21 cellular contexts compared by ENCODE assay signal in genomic region chr10:47481182-47481766, GRCh38. TPM values are rescaled to one million over a fixed set of nuclear protein-coding genes. Genes with fewer than 3 reads are reported as not detected.
DNase-seq lines count a peak whose midpoint lies in the region; ATAC-seq and TF ChIP-seq lines count a peak whose summit lies in the region.
"Not testable (repeated sequence)": the region's sequence is repeated elsewhere in the genome, so short reads cannot be mapped to it uniquely, and the experiment has no call there.
"Had no signal": no experiment of that assay in that cellular context is flagged by ENCODE, and none has a peak within 500 bp of the region (broad histone marks: within the 10 kb centered on the region; RNA-seq: fewer than 3 reads in every experiment).

No MANE protein-coding gene starts in this region.

- not testable (repeated sequence) for BruUV-seq in Calu3 (replicated peaks; lab: Mats Ljungman, UMichigan)

- peak; percentile 32 for DNase-seq in Calu3
- peak; percentile 74 for DNase-seq in HT1080 (ENCODE audit: low read depth)
- DNase-seq in astrocyte of the hippocampus (ENCODE audit: low read depth, low spot score), result peak; percentile 82
- peak; percentile 96 for DNase-seq in islet precursor cell
- not testable (repeated sequence) for DNase-seq in mucosa of descending colon; stimulated activated naive CD8-positive, alpha-beta T cell treated with anti-CD3 and anti-CD28 coated beads, Interleukin-15, Interleukin-2, amounts not matched to agents 100 U/mL and 50 U/mL, for 24 hours

- not testable (repeated sequence) for H3K4me1 Mint-ChIP-seq in Calu3 (ENCODE audit: low read depth, unreplicated experiment)

- H3K27me3 Mint-ChIP-seq in Calu3 (ENCODE audit: unreplicated experiment), result not testable (repeated sequence)

- H3K4me3 Mint-ChIP-seq in Calu3 (ENCODE audit: low read depth, unreplicated experiment), result not testable (repeated sequence)

- H3K4me3 ChIP-seq in mucosa of descending colon, result not testable (repeated sequence)

- H3K27ac Mint-ChIP-seq in Calu3 (ENCODE audit: unreplicated experiment), result not testable (repeated sequence)

- ATAC-seq in SK-N-SH treated with all-trans-retinoic acid at 6 μM for 48 hours, result peak; percentile 91
- ATAC-seq in esophagus mucosa, result peak; percentile 80
- peak; percentile 52 for ATAC-seq in mucosa of descending colon
- peak; percentile 53 for ATAC-seq in stimulated activated naive CD8-positive, alpha-beta T cell treated with anti-CD3 and anti-CD28 coated beads, Interleukin-15, Interleukin-2, amounts not matched to agents 100 U/mL and 50 U/mL, for 24 hours

- H3K36me3 ChIP-seq in mucosa of descending colon (ENCODE audit: low read depth), result not testable (repeated sequence)

- intact Hi-C loops in Calu3 (cut with micrococcal nuclease; ENCODE audit: unreplicated experiment); mucosa of descending colon (cut with DNase I, micrococcal nuclease): not testable (repeated sequence)

- TF ChIP-seq CTCF in Calu3 (IDR thresholded peaks at IDR 0.05; ENCODE audit: unreplicated experiment); mucosa of descending colon (IDR thresholded peaks at IDR 0.05): not testable (repeated sequence)

- H3K9me3 Mint-ChIP-seq in Calu3 (ENCODE audit: low read depth, unreplicated experiment), result not testable (repeated sequence)

- H3K4me1 ChIP-seq in mucosa of descending colon (ENCODE audit: low read depth), result not testable (repeated sequence)

- H3K9me3 ChIP-seq in mucosa of descending colon, result not testable (repeated sequence)

- H3K36me3 Mint-ChIP-seq in Calu3 (ENCODE audit: insufficient read depth, unreplicated experiment), result not testable (repeated sequence)

- CTCF ChIA-PET in Calu3 (lab: Charles Lee), result not testable (repeated sequence)

RNA-seq across cellular contexts. Expression of gene ANXA8, which starts 2.6 kb away (rescaled TPM):
- total RNA-seq in Calu3 (2022) (0.69 and 1.1 TPM in 2 replicates), esophagus mucosa (203 TPM), mucosa of descending colon (under 1 TPM in 1 of 3 donors, not detected in 2; 0.19 TPM)
- total RNA-seq in HT1080 (2014; rRNA removed; shearing (Covaris generic)), result 0.23 and 0.88 TPM in 2 replicates
- 1.2 and 1.6 TPM in 2 replicates for polyA plus RNA-seq in HT1080 (2015; cell fraction: cytosol; rRNA removed)
- 3.2 and 5.1 TPM in 2 replicates for polyA plus RNA-seq in HT1080 (2015; cell fraction: nucleus; rRNA removed)
- total RNA-seq: activated CD4-positive, alpha-beta T cell treated with anti-CD3 and anti-CD28 coated beads, Interleukin-2, amount 10 ng/mL, durations not matched to agents 24 days and 14 days; activated T-cell treated with anti-CD3 and anti-CD28 coated beads, Interleukin-2, amount 50 U/mL, for 4 hours; G401; LHCN-M2; mesenteric fat pad; occipital lobe; T-helper 17 cell; temporal lobe had no signal
- polyA plus RNA-seq: naive thymus-derived CD4-positive, alpha-beta T cell had no signal

RNA-seq across cellular contexts. Expression of gene FAM25G, which starts 10.2 kb away (rescaled TPM):
- total RNA-seq in Calu3 (2022) (not detected in 2 replicates), esophagus mucosa (3.4 TPM), mucosa of descending colon (1 to 10 TPM in 1 of 3 donors, not detected in 2; 4.3 TPM)
- not detected in 2 replicates for total RNA-seq in HT1080 (2014; rRNA removed; shearing (Covaris generic))
- polyA plus RNA-seq in HT1080 (2015; cell fraction: cytosol; rRNA removed), result not detected in 2 replicates
- not detected in 2 replicates for polyA plus RNA-seq in HT1080 (2015; cell fraction: nucleus; rRNA removed)
- total RNA-seq: activated CD4-positive, alpha-beta T cell treated with anti-CD3 and anti-CD28 coated beads, Interleukin-2, amount 10 ng/mL, durations not matched to agents 24 days and 14 days; activated T-cell treated with anti-CD3 and anti-CD28 coated beads, Interleukin-2, amount 50 U/mL, for 4 hours; dorsolateral prefrontal cortex; G401; LHCN-M2; mesenteric fat pad; naive thymus-derived CD4-positive, alpha-beta T cell; occipital lobe; T-helper 17 cell; temporal lobe; vagina had no signal
- polyA plus RNA-seq: CD14-positive monocyte; immature natural killer cell; naive thymus-derived CD4-positive, alpha-beta T cell had no signal

RNA-seq across cellular contexts. Expression of gene AGAP9, which starts 42.2 kb away (rescaled TPM):
- total RNA-seq in Calu3 (2022), result 17.6 and 19.3 TPM in 2 replicates
- 4.3 and 4.4 TPM in 2 replicates for total RNA-seq in HT1080 (2014; rRNA removed; shearing (Covaris generic))
- polyA plus RNA-seq in HT1080 (2015; cell fraction: cytosol; rRNA removed), result 3.5 and 3.8 TPM in 2 replicates
- 41.1 and 41.7 TPM in 2 replicates for polyA plus RNA-seq in HT1080 (2015; cell fraction: nucleus; rRNA removed)
- total RNA-seq in esophagus mucosa, result 3.0 TPM
- total RNA-seq in mucosa of descending colon, result 10 to 100 TPM in 2 of 3 donors, 1 to 10 TPM in 1; 6.9 to 17.4 (median 10.9) TPM

Comparison
In these comparisons a context has a peak if more than half of its experiments do, and no peak if none do; other contexts are left out.
1. RNA of gene ANXA8, which starts 2.6 kb away (total RNA-seq): 203 TPM in esophagus mucosa (single experiment); 0.69 to 1.1 TPM in Calu3, 0.23 to 0.88 TPM in HT1080 and 0.19 TPM in mucosa of descending colon; every median in the first group is over 10 times any median in the second.
2. Peak in every context shown above with its lines, with median percentiles within 50 percentile points of each other: ATAC-seq.